In genomic region chr2:203871371-203871983, GRCh38 we compare ENCODE assay signal across 9 cellular contexts. TPM values are rescaled to one million over a fixed set of nuclear protein-coding genes. Genes with fewer than 3 reads are reported as not detected.
A peak's percentile ranks its signal among the peaks of the same experiment; 100 is the strongest.
DNase-seq lines count a peak whose midpoint lies in the region; ATAC-seq and TF ChIP-seq lines count a peak whose summit lies in the region.
"Had no signal": no experiment of that assay in that cellular context is flagged by ENCODE, and none has a peak within 500 bp of the region (broad histone marks: within the 10 kb centered on the region; RNA-seq: fewer than 3 reads in every experiment).

No MANE protein-coding gene starts in this region.

- H3K27me3 ChIP-seq in effector memory CD4-positive, alpha-beta T cell (replicated peaks; ENCODE audit: control insufficient read depth, insufficient read depth, low read length, poor library complexity, severe bottlenecking): no peaks in the 10 kb centered on the region
- no peaks in the 10 kb centered on the region for H3K27me3 ChIP-seq in spleen (replicated peaks in 1 of 7)
- no peaks in the 10 kb centered on the region; the same call in 1 of the 2 replicates for H3K27me3 ChIP-seq in MG63

- H3K9me3 ChIP-seq in effector memory CD4-positive, alpha-beta T cell (ENCODE audit: control insufficient read depth, low read length): no peaks in the 10 kb centered on the region
- no peaks in the 10 kb centered on the region for H3K9me3 ChIP-seq in spleen
- H3K9me3 ChIP-seq in MG63: no peaks in the 10 kb centered on the region

- H3K4me1 ChIP-seq in effector memory CD4-positive, alpha-beta T cell (ENCODE audit: control insufficient read depth, insufficient read depth, low read length, poor library complexity, severe bottlenecking): peaks cover 23% of the 10 kb centered on the region
- peaks cover 0 to 30% (median 10%) of the 10 kb centered on the region in 6 donors for H3K4me1 ChIP-seq in spleen

- no peak for DNase-seq in effector memory CD4-positive, alpha-beta T cell
- DNase-seq in spleen (no peak), MG63 (no peak), occipital lobe (lab: John Stamatoyannopoulos, UW) (no peak), COLO829 (ENCODE audit: low spot score) (no peak)
- DNase-seq: H7 had no signal

- WGBS in spleen, 5 donors: 51 to 63% (median 56%) methylated on average over 6 of the region's 6 CpGs

- no peaks in the 10 kb centered on the region for H3K36me3 ChIP-seq in effector memory CD4-positive, alpha-beta T cell (ENCODE audit: control insufficient read depth, insufficient read depth, low read length)
- H3K36me3 ChIP-seq in spleen (no peaks in the 10 kb centered on the region), MG63 (no peaks in the 10 kb centered on the region)

- no peak for TF ChIP-seq CTCF in spleen (IDR thresholded peaks at IDR 0.05 in 8 of 11, conservative IDR thresholded peaks at IDR 0.05 in 3 of 11)

- no peak for TF ChIP-seq POLR2A in spleen (IDR thresholded peaks at IDR 0.05)

- peak; percentile 92 for ATAC-seq in GM18508 (IDR thresholded peaks at IDR 0.05; ENCODE audit: insufficient read depth, unreplicated experiment)
- ATAC-seq in GM19468 (IDR thresholded peaks at IDR 0.05; ENCODE audit: extremely low read depth, unreplicated experiment): peak; percentile 97
- ATAC-seq in HG03342 (IDR thresholded peaks at IDR 0.05; ENCODE audit: unreplicated experiment): peak; percentile 96

- peak overlapping the region; percentile 42 for H3K27ac ChIP-seq in effector memory CD4-positive, alpha-beta T cell (ENCODE audit: insufficient read depth, low read length, poor library complexity, severe bottlenecking)
- peak overlapping the region in 4 of 8 donors; percentile 37 to 70 (median 49) for H3K27ac ChIP-seq in spleen

- intact Hi-C loops in spleen (cut with DNase I; ENCODE audit: low total_unique reads): no loop called here

- peak overlapping the region; percentile 58 for H3K4me3 ChIP-seq in effector memory CD4-positive, alpha-beta T cell (ENCODE audit: insufficient read depth, low read depth, low read length, poor library complexity, severe bottlenecking)
- peak overlapping the region in 2 of 8 donors; percentile 22 to 55 for H3K4me3 ChIP-seq in spleen
- H3K4me3 ChIP-seq in MG63: no peak overlapping the region

RNA-seq across cellular contexts. Expression of gene CTLA4, which starts 3.9 kb away (rescaled TPM):
- total RNA-seq in spleen (1 to 10 TPM; 2.1 to 9.9 (median 3.0) TPM), occipital lobe (not detected)
- polyA plus RNA-seq in spleen: 1 to 10 TPM; 1.4 to 3.8 (median 1.9) TPM
- not detected in 2 replicates for total RNA-seq in MG63 (2014; rRNA removed; shearing (Covaris generic); ENCODE audit: low replicate concordance)
- total RNA-seq: H7 had no signal
